20 cellular contexts compared by ENCODE assay signal in the genomic region with DNA sequence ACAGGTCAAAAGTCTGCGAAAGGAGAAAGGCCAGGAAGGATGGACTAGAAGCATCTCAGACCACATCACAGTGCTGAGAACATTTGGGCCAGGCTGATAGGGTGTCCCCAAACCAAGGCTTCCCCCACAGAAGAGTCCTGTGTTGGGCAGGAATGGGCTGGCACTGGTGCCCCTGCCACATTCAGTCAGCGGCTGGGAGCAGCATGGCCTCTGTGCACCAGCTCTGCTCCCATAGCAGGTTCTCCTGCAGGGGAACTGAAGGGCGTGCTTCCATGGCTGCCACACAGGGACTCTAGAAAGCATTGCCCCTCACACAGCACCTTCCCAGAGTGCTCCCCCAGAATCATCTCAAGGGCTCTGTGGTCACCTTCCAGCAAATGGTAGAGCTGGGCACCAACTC. TPM values are rescaled to one million over a fixed set of nuclear protein-coding genes. Genes with fewer than 3 reads are reported as not detected.
DNase-seq lines count a peak whose midpoint lies in the region; ATAC-seq and TF ChIP-seq lines count a peak whose summit lies in the region.
"Had no signal": no experiment of that assay in that cellular context is flagged by ENCODE, and none has a peak within 500 bp of the region (broad histone marks: within the 10 kb centered on the region; RNA-seq: fewer than 3 reads in every experiment).

No MANE protein-coding gene starts in this region.

- H3K9me3 Mint-ChIP-seq in activated naive CD4-positive, alpha-beta T cell treated with anti-CD3 and anti-CD28 coated beads, Interleukin-2, amount 10 ng/mL, durations not matched to agents 7 days and 5 days: no peaks in the 10 kb centered on the region
- H3K9me3 Mint-ChIP-seq in activated CD4-positive, alpha-beta memory T cell treated with anti-CD3 and anti-CD28 coated beads, Interleukin-2, amount 10 ng/mL, durations not matched to agents 7 days and 5 days: no peaks in the 10 kb centered on the region
- H3K9me3 Mint-ChIP-seq in effector memory CD8-positive, alpha-beta T cell: no peaks in the 10 kb centered on the region

- peaks cover 35% of the 10 kb centered on the region for H3K36me3 ChIP-seq in thymus (ENCODE audit: control insufficient read depth, insufficient read depth)
- H3K36me3 ChIP-seq: vagina had no signal

- POLR2A ChIA-PET in activated CD4-positive, alpha-beta memory T cell treated with anti-CD3 and anti-CD28 coated beads, Interleukin-2, amount 10 ng/mL, durations not matched to agents 7 days and 5 days (lab: Charles Lee): interaction anchor here (1.3 to 58.4 kb wide), 7 partner anchors 8 to 139 kb away, joined by 5 to 1586 read pairs (median 13); partner anchors contain the start of gene EVL

- no peak overlapping the region for H3K4me3 ChIP-seq in thymus (ENCODE audit: low read length)
- H3K4me3 ChIP-seq: esophagus muscularis mucosa, left lung, vagina had no signal

- WGBS in thymus: 69% methylated on average over 3 of the region's 3 CpGs

- H3K36me3 Mint-ChIP-seq in activated naive CD4-positive, alpha-beta T cell treated with anti-CD3 and anti-CD28 coated beads, Interleukin-2, amount 10 ng/mL, durations not matched to agents 7 days and 5 days: peaks cover 79% of the 10 kb centered on the region
- H3K36me3 Mint-ChIP-seq in activated CD4-positive, alpha-beta memory T cell treated with anti-CD3 and anti-CD28 coated beads, Interleukin-2, amount 10 ng/mL, durations not matched to agents 7 days and 5 days (ENCODE audit: low read depth): peaks cover 90% of the 10 kb centered on the region
- H3K36me3 Mint-ChIP-seq in effector memory CD8-positive, alpha-beta T cell (ENCODE audit: insufficient read depth): peaks cover 85% of the 10 kb centered on the region

- H3K27ac Mint-ChIP-seq in activated naive CD4-positive, alpha-beta T cell treated with anti-CD3 and anti-CD28 coated beads, Interleukin-2, amount 10 ng/mL, durations not matched to agents 7 days and 5 days: peak overlapping the region; percentile 96
- H3K27ac Mint-ChIP-seq in activated CD4-positive, alpha-beta memory T cell treated with anti-CD3 and anti-CD28 coated beads, Interleukin-2, amount 10 ng/mL, durations not matched to agents 7 days and 5 days: peak overlapping the region; percentile 82
- peak overlapping the region; percentile 90 to 95 for H3K27ac Mint-ChIP-seq in effector memory CD8-positive, alpha-beta T cell

- H3K4me3 Mint-ChIP-seq in activated naive CD4-positive, alpha-beta T cell treated with anti-CD3 and anti-CD28 coated beads, Interleukin-2, amount 10 ng/mL, durations not matched to agents 7 days and 5 days: peak overlapping the region; percentile 78
- H3K4me3 Mint-ChIP-seq in activated CD4-positive, alpha-beta memory T cell treated with anti-CD3 and anti-CD28 coated beads, Interleukin-2, amount 10 ng/mL, durations not matched to agents 7 days and 5 days: peak overlapping the region; percentile 75
- H3K4me3 Mint-ChIP-seq in effector memory CD8-positive, alpha-beta T cell: peak overlapping the region; percentile 84 to 92

- H3K9me3 ChIP-seq in thymus (ENCODE audit: control insufficient read depth): no peaks in the 10 kb centered on the region
- H3K9me3 ChIP-seq: esophagus muscularis mucosa, left lung, vagina had no signal

- H3K4me1 ChIP-seq in thymus (ENCODE audit: control insufficient read depth, insufficient read depth, low read length): peaks cover 45% of the 10 kb centered on the region

- DNase-seq in activated naive CD4-positive, alpha-beta T cell treated with anti-CD3 and anti-CD28 coated beads, Interleukin-2, amount 10 ng/mL, durations not matched to agents 7 days and 5 days: no peak
- DNase-seq in activated naive CD4-positive, alpha-beta T cell treated with anti-CD3 and anti-CD28 coated beads, Interleukin-2, amount 50 U/mL, for 16 hours: no peak
- no peak for DNase-seq in activated CD4-positive, alpha-beta memory T cell treated with anti-CD3 and anti-CD28 coated beads, Interleukin-2, amount 10 ng/mL, durations not matched to agents 7 days and 5 days
- DNase-seq in effector memory CD8-positive, alpha-beta T cell: no peak
- DNase-seq in GM13976 (ENCODE audit: low spot score): no peak
- no peak for DNase-seq in HuH-7.5 (ENCODE audit: low spot score)
- DNase-seq: amygdala, EL, HCEC 1CT, IMR-90, left lung, NCI-H1694 treated with DMSO at 0.1 percent for 48 hours, NCI-H2227 treated with DMSO at 0.1 percent for 48 hours, right cardiac atrium had no signal

- no peaks in the 10 kb centered on the region for H3K27me3 Mint-ChIP-seq in activated naive CD4-positive, alpha-beta T cell treated with anti-CD3 and anti-CD28 coated beads, Interleukin-2, amount 10 ng/mL, durations not matched to agents 7 days and 5 days
- H3K27me3 Mint-ChIP-seq in activated CD4-positive, alpha-beta memory T cell treated with anti-CD3 and anti-CD28 coated beads, Interleukin-2, amount 10 ng/mL, durations not matched to agents 7 days and 5 days: no peaks in the 10 kb centered on the region
- H3K27me3 Mint-ChIP-seq in effector memory CD8-positive, alpha-beta T cell: no peaks in the 10 kb centered on the region

- ATAC-seq in effector memory CD8-positive, alpha-beta T cell (replicated peaks): no peak
- no peak for ATAC-seq in GM19467 (IDR thresholded peaks at IDR 0.05; ENCODE audit: unreplicated experiment)
- ATAC-seq: left lung, right cardiac atrium, SK-N-SH treated with all-trans-retinoic acid at 6 μM for 48 hours had no signal

- peak overlapping the region; percentile 0 for H3K27ac ChIP-seq in thymus (ENCODE audit: low read depth)
- H3K27ac ChIP-seq: esophagus muscularis mucosa, vagina, VCaP had no signal

- in situ Hi-C loops in GM13976 (cut with MboI; ENCODE audit: low sequenced_read_pairs, unreplicated experiment): no loop called here

- TF ChIP-seq CTCF in GM13976 (IDR thresholded peaks at IDR 0.05; ENCODE audit: borderline replicate concordance, control extremely low read depth, extremely low read depth, insufficient read depth, missing control alignments): no peak

- H3K4me1 Mint-ChIP-seq in activated naive CD4-positive, alpha-beta T cell treated with anti-CD3 and anti-CD28 coated beads, Interleukin-2, amount 10 ng/mL, durations not matched to agents 7 days and 5 days: peaks cover 96% of the 10 kb centered on the region
- peaks cover 92% of the 10 kb centered on the region for H3K4me1 Mint-ChIP-seq in activated CD4-positive, alpha-beta memory T cell treated with anti-CD3 and anti-CD28 coated beads, Interleukin-2, amount 10 ng/mL, durations not matched to agents 7 days and 5 days
- H3K4me1 Mint-ChIP-seq in effector memory CD8-positive, alpha-beta T cell (ENCODE audit: low read depth in 2 of 2): peaks cover 68 to 86% of the 10 kb centered on the region in 2 donors

- CTCF ChIA-PET in activated naive CD4-positive, alpha-beta T cell treated with anti-CD3 and anti-CD28 coated beads, Interleukin-2, amount 10 ng/mL, durations not matched to agents 7 days and 5 days (lab: Charles Lee): interaction anchor here (1.1 to 22.9 kb wide), 9 partner anchors 8 to 111 kb away, joined by 3 to 488 read pairs (median 6); partner anchors contain the start of gene EVL
- CTCF ChIA-PET in activated CD4-positive, alpha-beta memory T cell treated with anti-CD3 and anti-CD28 coated beads, Interleukin-2, amount 10 ng/mL, durations not matched to agents 7 days and 5 days (lab: Charles Lee): interaction anchor here (0.8 to 22.3 kb wide), 8 partner anchors 11 to 110 kb away, joined by 3 to 563 read pairs (median 12); partner anchors contain the start of gene EVL

- no peaks in the 10 kb centered on the region for H3K27me3 ChIP-seq in thymus (ENCODE audit: control insufficient read depth, insufficient read depth)
- H3K27me3 ChIP-seq: esophagus muscularis mucosa, left lung, vagina had no signal

RNA-seq across cellular contexts. Expression of gene EVL, which starts 17.5 kb away (rescaled TPM):
- 100 to 1,000 TPM; 771 to 787 TPM for total RNA-seq in activated CD4-positive, alpha-beta memory T cell treated with anti-CD3 and anti-CD28 coated beads, Interleukin-2, amount 10 ng/mL, durations not matched to agents 7 days and 5 days
- 233 TPM for polyA plus RNA-seq in thymus
